8 cellular contexts compared by ENCODE assay signal in the genomic region with DNA sequence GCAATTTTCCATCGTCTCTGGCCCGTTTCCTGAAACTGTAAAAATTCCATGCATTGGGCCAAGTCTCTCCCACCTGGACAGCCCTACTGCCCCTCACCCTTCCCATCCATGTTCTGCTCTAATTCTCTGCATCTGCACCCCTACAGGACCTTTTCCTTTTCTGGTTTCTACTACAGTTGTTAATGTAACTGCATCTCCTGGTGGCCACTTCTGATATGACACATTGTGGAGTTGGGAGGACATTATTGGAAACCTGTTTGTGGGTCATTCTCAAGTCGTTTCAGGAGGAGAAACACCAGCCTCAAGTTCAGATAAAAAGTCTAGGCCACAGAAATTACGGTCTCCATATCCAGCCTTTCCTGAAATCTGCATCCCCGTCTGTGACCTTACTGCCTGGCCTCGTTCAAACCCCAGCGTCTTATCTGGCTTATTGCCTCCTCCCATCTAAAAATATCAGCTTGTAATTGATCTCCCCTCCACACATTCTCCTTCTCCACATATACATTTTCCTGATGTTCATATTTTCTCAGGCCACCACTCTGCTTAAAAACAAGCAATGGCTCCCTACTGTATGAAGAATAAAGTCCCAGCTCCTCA. TPM values are rescaled to one million over a fixed set of nuclear protein-coding genes. Genes with fewer than 3 reads are reported as not detected.
DNase-seq lines count a peak whose midpoint lies in the region; ATAC-seq lines count a peak whose summit lies in the region.

No MANE protein-coding gene starts in this region.

- H3K9me3 Mint-ChIP-seq in CD4-positive, alpha-beta memory T cell, result peaks cover 0 to 7% (median 0%) of the 10 kb centered on the region in 8 donors

- no peaks in the 10 kb centered on the region for H3K36me3 Mint-ChIP-seq in CD4-positive, alpha-beta memory T cell

- ATAC-seq in GM18870 (IDR thresholded peaks at IDR 0.05; ENCODE audit: unreplicated experiment) (peak; percentile 52), HG03469 (IDR thresholded peaks at IDR 0.05; ENCODE audit: unreplicated experiment) (no peak), HG02610 (IDR thresholded peaks at IDR 0.05; ENCODE audit: unreplicated experiment) (no peak)

- no peaks in the 10 kb centered on the region for H3K27me3 ChIP-seq in CD4-positive, alpha-beta memory T cell (ENCODE audit: insufficient read depth, low read length)

- POLR2A ChIA-PET in CD4-positive, alpha-beta memory T cell (lab: Charles Lee; ENCODE audit: partially characterized antibody), result no interaction called here

- intact Hi-C loops in CD4-positive, alpha-beta memory T cell (cut with micrococcal nuclease), result loop anchor here (1.0 kb wide), 1 partner anchor 318 kb away; no protein-coding TSS in a partner anchor

- CTCF ChIA-PET in CD4-positive, alpha-beta memory T cell (lab: Charles Lee; ENCODE audit: partially characterized antibody), result interaction anchor here (1.5 to 3.5 kb wide), 4 partner anchors 12 to 319 kb away, joined by 4 to 22 read pairs (median 13); no protein-coding TSS in a partner anchor

- H3K4me1 ChIP-seq in CD4-positive, alpha-beta memory T cell (ENCODE audit: insufficient read depth, low read length), result no peaks in the 10 kb centered on the region

- no peak overlapping the region for H3K4me3 Mint-ChIP-seq in CD4-positive, alpha-beta memory T cell

- H3K27ac Mint-ChIP-seq in CD4-positive, alpha-beta memory T cell, result peak overlapping the region in 1 of 7 donors; percentile 63

- H3K36me3 ChIP-seq in CD4-positive, alpha-beta memory T cell (ENCODE audit: insufficient read depth, low read length), result no peaks in the 10 kb centered on the region

- DNase-seq in CD4-positive, alpha-beta memory T cell, result peak; percentile 21 to 40 (median 27)
- DNase-seq in NCI-H526 treated with DMSO at 0.1 percent for 48 hours (lab: John Stamatoyannopoulos, UW) (peak; percentile 40), amniotic stem cell (lab: John Stamatoyannopoulos, UW) (peak; percentile 65), iPS DF 4.7 (ENCODE audit: extremely low read depth, low spot score) (peak; percentile 53)
- peak; percentile 4 for DNase-seq in stimulated activated CD8-positive, alpha-beta memory T cell treated with anti-CD3 and anti-CD28 coated beads, Interleukin-15, amount 100 ng/mL, for 1 hour (ENCODE audit: low read depth)

- H3K27ac ChIP-seq in CD4-positive, alpha-beta memory T cell (ENCODE audit: low read depth, low read length), result no peak overlapping the region

- H3K4me3 ChIP-seq in CD4-positive, alpha-beta memory T cell (ENCODE audit: low read length in 2 of 2), result no peak overlapping the region

- H3K4me1 Mint-ChIP-seq in CD4-positive, alpha-beta memory T cell, result no peaks in the 10 kb centered on the region

- H3K9me3 ChIP-seq in CD4-positive, alpha-beta memory T cell (ENCODE audit: control insufficient read depth in 1 of 2, low read length in 2 of 2), result no peaks in the 10 kb centered on the region

- H3K27me3 Mint-ChIP-seq in CD4-positive, alpha-beta memory T cell, result peaks cover 14 to 15% of the 10 kb centered on the region in 2 donors

RNA-seq across cellular contexts. Expression of a gene that starts 37.6 kb away (rescaled TPM):
- total RNA-seq in CD4-positive, alpha-beta memory T cell, result 1 to 10 TPM; 4.5 to 5.8 TPM
- 1 to 10 TPM in 1 of 2 donors, under 1 TPM in 1; 0.50 to 1.8 TPM for polyA plus RNA-seq in CD4-positive, alpha-beta memory T cell

Comparison
In these comparisons a context has a peak if more than half of its experiments do, and no peak if none do; other contexts are left out.
1. DNase-seq: peak in every context shown above with its lines; median percentile 65 in amniotic stem cell; 53 in iPS DF 4.7; 40 in NCI-H526 treated with DMSO at 0.1 percent for 48 hours; 27 in CD4-positive, alpha-beta memory T cell; 4 in stimulated activated CD8-positive, alpha-beta memory T cell treated with anti-CD3 and anti-CD28 coated beads, Interleukin-15, amount 100 ng/mL, for 1 hour.